In the genomic region with DNA sequence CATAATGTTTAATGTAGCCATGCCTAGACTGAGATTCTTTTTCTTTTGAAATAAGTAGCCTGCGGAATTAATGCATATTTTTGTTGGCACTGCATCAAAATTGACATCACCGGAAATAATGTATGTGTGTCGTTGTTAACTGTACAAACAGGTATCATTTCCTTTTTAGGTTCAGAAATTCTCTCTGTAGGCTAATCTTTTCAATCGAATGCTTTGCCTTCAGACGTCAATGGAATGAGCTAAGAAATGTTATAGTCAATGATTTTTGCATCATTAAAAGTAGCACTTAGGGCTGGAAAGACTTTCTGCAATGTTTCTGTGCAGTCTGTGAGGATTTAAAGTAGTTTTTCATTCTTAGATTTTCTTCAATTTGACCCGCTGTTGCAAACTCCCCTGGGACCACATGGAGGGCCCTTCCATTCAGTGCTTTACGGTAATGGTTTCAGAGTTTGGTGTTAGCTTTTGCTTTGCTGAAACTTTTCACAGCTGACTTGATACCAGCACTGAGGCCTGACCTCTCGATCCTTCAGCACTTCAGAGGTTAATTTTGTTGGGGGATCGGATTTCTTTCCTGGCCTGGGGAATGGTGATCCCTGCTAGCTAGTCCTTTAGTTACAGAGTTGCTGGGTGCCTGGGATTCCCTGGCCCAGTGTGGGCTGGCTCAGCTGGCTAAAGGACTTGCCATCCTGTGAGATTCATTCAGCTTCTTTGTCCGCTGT, we compare ENCODE assay signal across 10 cellular contexts.
DNase-seq lines count a peak whose midpoint lies in the region; ATAC-seq, FAIRE-seq and TF ChIP-seq lines count a peak whose summit lies in the region.
"Had no signal": no experiment of that assay in that cellular context is flagged by ENCODE, and none has a peak within 500 bp of the region (broad histone marks: within the 10 kb centered on the region; RNA-seq: fewer than 3 reads in every experiment).

No MANE protein-coding gene starts in this region.

- TF ChIP-seq CTCF in H9 (conservative IDR thresholded peaks at IDR 0.05): no peak
- no peak for TF ChIP-seq CTCF in RWPE2 (IDR thresholded peaks at IDR 0.05; ENCODE audit: poor library complexity, severe bottlenecking)
- TF ChIP-seq CTCF in fibroblast of villous mesenchyme (IDR thresholded peaks at IDR 0.05; ENCODE audit: insufficient read depth, low read depth, low read length): no peak
- no peak for TF ChIP-seq CTCF in osteoblast (IDR thresholded peaks at IDR 0.05; ENCODE audit: extremely low read depth, low read depth, low read length)

- H3K4me3 Mint-ChIP-seq in H9: peak overlapping the region; percentile 75 to 89

- H3K14ac ChIP-seq in H9 (ENCODE audit: insufficient read depth, low read length): no peak overlapping the region; the same call in 1 of the 2 replicates

- peak; percentile 80 for DNase-seq in H9
- DNase-seq in RWPE2 (ENCODE audit: low spot score): no peak
- DNase-seq in fibroblast of villous mesenchyme (ENCODE audit: low read depth): peak; percentile 30
- no peak for DNase-seq in osteoblast (ENCODE audit: insufficient read length, low spot score, missing footprints)
- DNase-seq in GM12892 (ENCODE audit: insufficient read length): no peak
- no peak for DNase-seq in activated naive CD4-positive, alpha-beta T cell treated with anti-CD3 and anti-CD28 coated beads, Interleukin-2, amount 50 U/mL, for 72 hours (ENCODE audit: low spot score in 2 of 2)
- DNase-seq in D341Med (ENCODE audit: low spot score): no peak
- DNase-seq: posterior cingulate gyrus, testis had no signal

- H3K4me1 Mint-ChIP-seq in H9: peaks cover 40 to 44% of the 10 kb centered on the region in 2 experiments

- no peaks in the 10 kb centered on the region for H3K9me3 ChIP-seq in H9 (ENCODE audit: control insufficient read depth, low read depth, low read length)
- H3K9me3 ChIP-seq in RWPE2 (ENCODE audit: severe bottlenecking): no peaks in the 10 kb centered on the region
- no peaks in the 10 kb centered on the region for H3K9me3 ChIP-seq in osteoblast (ENCODE audit: low read depth, low read length)
- H3K9me3 ChIP-seq: testis had no signal

- no peak overlapping the region for H3K56ac ChIP-seq in H9 (ENCODE audit: insufficient read length, low read depth, low read length)

- H3K4me2 ChIP-seq in H9 (ENCODE audit: insufficient read depth, insufficient read length, low read length): peak overlapping the region; percentile 72
- peak overlapping the region; percentile 54 for H3K4me2 ChIP-seq in osteoblast (ENCODE audit: insufficient read depth, low read length)

- no peak overlapping the region for H2BK12ac ChIP-seq in H9 (ENCODE audit: insufficient read length, low read depth, low read length)

- FAIRE-seq in GM12892 (lab: Jason Lieb, UNC): no peak

- H3K27ac ChIP-seq in H9 (ENCODE audit: insufficient read length, low read depth, low read length) (peak overlapping the region; percentile 75), RWPE2 (ENCODE audit: poor library complexity, severe bottlenecking) (peak overlapping the region; percentile 89), osteoblast (ENCODE audit: low read depth, low read length) (peak overlapping the region; percentile 25)
- H3K27ac ChIP-seq: testis had no signal

- no peak overlapping the region for H3K4ac ChIP-seq in H9 (ENCODE audit: low read depth, low read length)

- H2AK5ac ChIP-seq in H9 (ENCODE audit: insufficient read length, low read length): no peak overlapping the region

- peaks cover 11% of the 10 kb centered on the region for H3K23me2 ChIP-seq in H9 (ENCODE audit: insufficient read length, low read depth, low read length, poor library complexity, severe bottlenecking)

- H3K36me3 ChIP-seq in RWPE2 (ENCODE audit: low read depth) (no peaks in the 10 kb centered on the region), osteoblast (ENCODE audit: insufficient read depth, low read length) (no peaks in the 10 kb centered on the region)

- H3K36me3 Mint-ChIP-seq in H9 (ENCODE audit: insufficient read depth in 1 of 3, low read depth in 3 of 3): no peaks in the 10 kb centered on the region; a peak in 2 of 7 replicates
- H3K36me3 Mint-ChIP-seq in activated naive CD4-positive, alpha-beta T cell treated with anti-CD3 and anti-CD28 coated beads, Interleukin-2, amount 50 U/mL, for 72 hours: no peaks in the 10 kb centered on the region

- WGBS in H9 (ENCODE audit: extremely low coverage, insufficient read length, low lambda C conversion rate): no CpG with 5 or more reads among the region's 10 CpGs

- peaks cover 12% of the 10 kb centered on the region for H3K27me3 Mint-ChIP-seq in H9 (ENCODE audit: low read depth)

- TF ChIP-seq POLR2A in GM12892 (IDR thresholded peaks at IDR 0.05; ENCODE audit: low read depth, low read length): no peak

- H3K79me1 ChIP-seq in H9 (ENCODE audit: insufficient read depth, low read depth, low read length, poor library complexity, severe bottlenecking): peaks cover 3% of the 10 kb centered on the region

- no peak overlapping the region for H2BK5ac ChIP-seq in H9 (ENCODE audit: insufficient read length, low read length)

- H4K91ac ChIP-seq in H9 (ENCODE audit: insufficient read length, low read depth, low read length): no peak overlapping the region

- H4K20me1 ChIP-seq in H9 (ENCODE audit: control insufficient read depth, insufficient read depth, insufficient read length) (no peaks in the 10 kb centered on the region), osteoblast (ENCODE audit: insufficient read depth, low read length) (peaks cover 4% of the 10 kb centered on the region)

- H3K27ac Mint-ChIP-seq in H9: peak overlapping the region; percentile 90 to 97 (median 92); a peak in 6 of 7 replicates
- no peak overlapping the region for H3K27ac Mint-ChIP-seq in activated naive CD4-positive, alpha-beta T cell treated with anti-CD3 and anti-CD28 coated beads, Interleukin-2, amount 50 U/mL, for 72 hours

- H3K27me3 ChIP-seq in H9 (ENCODE audit: insufficient read depth, low read length): no peaks in the 10 kb centered on the region
- no peaks in the 10 kb centered on the region for H3K27me3 ChIP-seq in RWPE2 (ENCODE audit: insufficient read depth, poor library complexity, severe bottlenecking)
- no peaks in the 10 kb centered on the region for H3K27me3 ChIP-seq in osteoblast (ENCODE audit: insufficient read depth, low read length)
- H3K27me3 ChIP-seq: testis had no signal

- peaks cover 8% of the 10 kb centered on the region; the same call in 1 of the 2 replicates for H3K79me2 ChIP-seq in H9 (ENCODE audit: insufficient read depth, low read length)
- H3K79me2 ChIP-seq in osteoblast (ENCODE audit: insufficient read depth, low read length): peaks cover 70% of the 10 kb centered on the region

- H3T11ph ChIP-seq in H9 (ENCODE audit: low read length): no peak overlapping the region

- H2BK15ac ChIP-seq in H9 (ENCODE audit: low read depth, low read length): no peak overlapping the region

- no peak overlapping the region for H3K23ac ChIP-seq in H9 (ENCODE audit: insufficient read length, low read depth, low read length)

- H3K4me1 ChIP-seq in H9 (ENCODE audit: insufficient read depth, low read length) (peaks cover 37% of the 10 kb centered on the region), RWPE2 (ENCODE audit: insufficient read depth, poor library complexity, severe bottlenecking) (peaks cover 25% of the 10 kb centered on the region), osteoblast (ENCODE audit: insufficient read depth, low read length) (peaks cover 14% of the 10 kb centered on the region)
- H3K4me1 ChIP-seq: testis had no signal

- H2BK20ac ChIP-seq in H9 (ENCODE audit: low read depth, low read length, poor library complexity, severe bottlenecking): no peak overlapping the region

- peak overlapping the region; percentile 16 for H3K18ac ChIP-seq in H9 (ENCODE audit: insufficient read length, low read depth, low read length)

- peak overlapping the region; percentile 52 for H3K9ac ChIP-seq in H9 (ENCODE audit: extremely low read depth, insufficient read length, low read length)

- H4K5ac ChIP-seq in H9 (ENCODE audit: insufficient read length, low read depth, low read length): no peak overlapping the region

- no peaks in the 10 kb centered on the region; a peak in 1 of 5 replicates for H3K9me3 Mint-ChIP-seq in H9
- H3K9me3 Mint-ChIP-seq in activated naive CD4-positive, alpha-beta T cell treated with anti-CD3 and anti-CD28 coated beads, Interleukin-2, amount 50 U/mL, for 72 hours: no peaks in the 10 kb centered on the region

- H2AFZ ChIP-seq in H9 (ENCODE audit: low read length) (no peak overlapping the region), osteoblast (ENCODE audit: low read length) (peak overlapping the region; percentile 12)

- peak; percentile 42 for ATAC-seq in RWPE2 (ENCODE audit: low read depth)
- ATAC-seq in activated naive CD4-positive, alpha-beta T cell treated with anti-CD3 and anti-CD28 coated beads, Interleukin-2, amount 50 U/mL, for 72 hours: no peak
- ATAC-seq in HG02610 (IDR thresholded peaks at IDR 0.05; ENCODE audit: unreplicated experiment): no peak

- H3K4me3 ChIP-seq in RWPE2 (ENCODE audit: severe bottlenecking) (peak overlapping the region; percentile 41), fibroblast of villous mesenchyme (ENCODE audit: low read depth, low read length) (no peak overlapping the region), osteoblast (ENCODE audit: insufficient read depth, low read length) (peak overlapping the region; percentile 27)
- H3K4me3 ChIP-seq: testis had no signal

- H2BK120ac ChIP-seq in H9 (ENCODE audit: low read depth, low read length, poor library complexity, severe bottlenecking): no peak overlapping the region

- no peak overlapping the region for H4K8ac ChIP-seq in H9 (replicated peaks; ENCODE audit: insufficient read length, low read depth, low read length)

Comparison
In these comparisons a context has a peak if more than half of its experiments do, and no peak if none do; other contexts are left out.
1. DNase-seq: peak in H9 (single experiment) and fibroblast of villous mesenchyme (single experiment); none in RWPE2 (single experiment), osteoblast (single experiment), GM12892 (single experiment), activated naive CD4-positive, alpha-beta T cell treated with anti-CD3 and anti-CD28 coated beads, Interleukin-2, amount 50 U/mL, for 72 hours (0 of 2) and D341Med (single experiment).
2. H3K27ac ChIP-seq: peak in every context shown above with its lines; median percentile 89 in RWPE2; 75 in H9; 25 in osteoblast.
3. H3K27ac Mint-ChIP-seq: peak in H9 (3 of 3); none in activated naive CD4-positive, alpha-beta T cell treated with anti-CD3 and anti-CD28 coated beads, Interleukin-2, amount 50 U/mL, for 72 hours (0 of 2).